ENCODE assay signal across 19 cellular contexts in genomic region chr18:13163167-13163927, GRCh38. TPM values are rescaled to one million over a fixed set of nuclear protein-coding genes. Genes with fewer than 3 reads are reported as not detected.
"Had no signal": no experiment of that assay in that cellular context is flagged by ENCODE, and none has a peak within 500 bp of the region (broad histone marks: within the 10 kb centered on the region; RNA-seq: fewer than 3 reads in every experiment).

No MANE protein-coding gene starts in this region.

- H3K9me3 ChIP-seq: ovary, suprapubic skin had no signal

- H3K27ac ChIP-seq: esophagus squamous epithelium, left lung, ovary, skin epidermis, suprapubic skin, upper lobe of left lung had no signal

- H3K4me1 ChIP-seq: esophagus squamous epithelium, left lung, suprapubic skin, upper lobe of left lung had no signal

- ATAC-seq: activated CD4-positive, alpha-beta T cell treated with anti-CD3 and anti-CD28 coated beads for 36 hours; activated CD8-positive, alpha-beta memory T cell treated with anti-CD3 and anti-CD28 coated beads, Interleukin-2, amount 10 ng/mL, durations not matched to agents 7 days and 5 days; left lung had no signal

- H3K4me3 ChIP-seq: esophagus squamous epithelium, left lung, ovary, skin epidermis, suprapubic skin, upper lobe of left lung had no signal

- H3K36me3 ChIP-seq: esophagus squamous epithelium, left lung, ovary, suprapubic skin, upper lobe of left lung had no signal

- DNase-seq: activated CD4-positive, alpha-beta memory T cell treated with anti-CD3 and anti-CD28 coated beads for 36 hours; activated CD4-positive, alpha-beta T cell treated with anti-CD3 and anti-CD28 coated beads for 36 hours; activated CD8-positive, alpha-beta memory T cell treated with anti-CD3 and anti-CD28 coated beads, Interleukin-2, amount 10 ng/mL, durations not matched to agents 7 days and 5 days; activated naive CD4-positive, alpha-beta T cell treated with anti-CD3 and anti-CD28 coated beads, Interleukin-2, amount 10 ng/mL, durations not matched to agents 7 days and 5 days; activated T-cell treated with anti-CD3 and anti-CD28 coated beads, Interleukin-2, amount 50 U/mL, for 24 hours; caudate nucleus; cortex of kidney; effector CD8-positive, alpha-beta T cell; esophagus squamous epithelium; head of caudate nucleus; left lung; mammary epithelial cell; ovary; retina; stimulated activated CD4-positive, alpha-beta T cell treated with anti-CD3 and anti-CD28 coated beads, Interleukin-15, amount 100 ng/mL, for 24 hours; T-helper 2 cell; upper lobe of left lung had no signal

- H3K27me3 ChIP-seq: esophagus squamous epithelium, left lung, ovary, suprapubic skin, upper lobe of left lung had no signal

RNA-seq across cellular contexts. Expression of gene LDLRAD4, which starts 55.2 kb away (rescaled TPM):
- polyA plus RNA-seq: mammary epithelial cell had no signal
